In genomic region chr4:4866124-4866832, GRCh38 we compare ENCODE assay signal across 9 cellular contexts. TPM values are rescaled to one million over a fixed set of nuclear protein-coding genes. Genes with fewer than 3 reads are reported as not detected.
DNase-seq lines count a peak whose midpoint lies in the region; ATAC-seq and TF ChIP-seq lines count a peak whose summit lies in the region.
"Had no signal": no experiment of that assay in that cellular context is flagged by ENCODE, and none has a peak within 500 bp of the region (broad histone marks: within the 10 kb centered on the region; RNA-seq: fewer than 3 reads in every experiment).

No MANE protein-coding gene starts in this region.

- H4K8ac ChIP-seq in IMR-90 (ENCODE audit: low read depth in 2 of 2, low read length in 2 of 2): no peak overlapping the region
- no peak overlapping the region for H4K8ac ChIP-seq in neuronal stem cell (ENCODE audit: low read depth, low read length)

- H3K4me3 ChIP-seq in IMR-90 (ENCODE audit: insufficient read depth, low read depth, low read length) (peak overlapping the region; percentile 35), duodenal mucosa (ENCODE audit: low read depth in 1 of 2, low read length in 2 of 2) (peak overlapping the region; percentile 45 to 47), neuronal stem cell (ENCODE audit: low read length in 2 of 2) (peak overlapping the region; percentile 43 to 70), OCI-LY7 (ENCODE audit: low read depth, low read length, poor library complexity, severe bottlenecking) (no peak overlapping the region)

- no peak for TF ChIP-seq POLR2A in IMR-90 (IDR thresholded peaks at IDR 0.05; ENCODE audit: low read depth, low read length)

- dilution Hi-C loops in IMR-90 (cut with HindIII; ENCODE audit: low sequenced_read_pairs, unreplicated experiment): no loop called here

- in situ Hi-C loops in IMR-90 (cut with MboI; ENCODE audit: low sequenced_read_pairs): loop anchor here (5.0 kb wide), 2 partner anchors 194 to 379 kb away; no protein-coding TSS in a partner anchor

- POLR2A ChIA-PET in IMR-90 (lab: Charles Lee; ENCODE audit: unreplicated experiment): no interaction called here
- POLR2A ChIA-PET in OCI-LY7 (lab: Charles Lee): no interaction called here

- WGBS in IMR-90 (ENCODE audit: extremely low coverage in 2 of 2, insufficient read length in 1 of 2), 2 experiments: 7% methylated on average over 11 of the region's 40 CpGs; no CpG with 5 or more reads in 1 of the 2 experiments
- no CpG with 5 or more reads among the region's 40 CpGs for WGBS in neuronal stem cell (ENCODE audit: extremely low coverage in 2 of 2, insufficient read length in 2 of 2, insufficient replicate concordance in 1 of 2), 2 donors

- intact Hi-C loops in IMR-90 (cut with micrococcal nuclease): no loop called here
- intact Hi-C loops in OCI-LY7 (cut with micrococcal nuclease; ENCODE audit: unreplicated experiment): no loop called here

- TF ChIP-seq RAD21 in IMR-90 (IDR thresholded peaks at IDR 0.05; ENCODE audit: low read length): no peak

- H3K4ac ChIP-seq in IMR-90 (ENCODE audit: low read depth, low read length) (no peak overlapping the region), neuronal stem cell (ENCODE audit: low read length) (no peak overlapping the region)

- no peak overlapping the region for H3K14ac ChIP-seq in IMR-90 (replicated peaks; ENCODE audit: low read depth, low read length)
- no peak overlapping the region for H3K14ac ChIP-seq in neuronal stem cell (ENCODE audit: low read length)

- H2AK5ac ChIP-seq in IMR-90 (ENCODE audit: low read depth, low read length): no peak overlapping the region
- no peak overlapping the region for H2AK5ac ChIP-seq in neuronal stem cell (ENCODE audit: low read depth, low read length)

- H2BK20ac ChIP-seq in IMR-90 (ENCODE audit: low read depth, low read length): no peak overlapping the region

- 0 out of 2 replicates have a peak overlapping the region, but pooled peaks have one; percentile 66 for H3K23ac ChIP-seq in IMR-90 (ENCODE audit: low read depth, low read length)
- H3K23ac ChIP-seq in neuronal stem cell (ENCODE audit: low read depth, low read length, poor library complexity): no peak overlapping the region

- H3K9ac ChIP-seq in IMR-90 (ENCODE audit: low read depth, low read length) (no peak overlapping the region), duodenal mucosa (ENCODE audit: low read depth in 1 of 2, low read length in 2 of 2) (no peak overlapping the region), neuronal stem cell (ENCODE audit: low read depth, low read length, poor library complexity) (no peak overlapping the region)

- H3K9me1 ChIP-seq in IMR-90 (ENCODE audit: insufficient read depth, low read length): peaks cover 3% of the 10 kb centered on the region; the same call in 1 of the 2 replicates

- H3K36me3 ChIP-seq in IMR-90 (ENCODE audit: control insufficient read depth, insufficient read depth, low read length) (no peaks in the 10 kb centered on the region), duodenal mucosa (ENCODE audit: control insufficient read depth in 1 of 2, insufficient read depth in 2 of 2, low read length in 2 of 2) (no peaks in the 10 kb centered on the region), neuronal stem cell (replicated peaks in 1 of 2; ENCODE audit: control insufficient read depth in 2 of 2, insufficient read depth in 2 of 2, low read length in 2 of 2) (no peaks in the 10 kb centered on the region), OCI-LY7 (ENCODE audit: insufficient read depth, low read length) (no peaks in the 10 kb centered on the region)

- H3K4me2 ChIP-seq in IMR-90 (ENCODE audit: low read depth, low read length) (peak overlapping the region; percentile 67), neuronal stem cell (ENCODE audit: insufficient read depth, low read length, poor library complexity, severe bottlenecking) (peak overlapping the region; percentile 58), OCI-LY7 (ENCODE audit: low read length) (no peak overlapping the region)

- H3K9me3 ChIP-seq in IMR-90 (ENCODE audit: control insufficient read depth, insufficient read depth, low read length) (peaks cover 3% of the 10 kb centered on the region; the same call in 1 of the 2 replicates), duodenal mucosa (ENCODE audit: control insufficient read depth in 1 of 2, low read length in 2 of 2) (no peaks in the 10 kb centered on the region), neuronal stem cell (replicated peaks in 1 of 2; ENCODE audit: control insufficient read depth in 2 of 2, insufficient read depth in 1 of 2, low read depth in 1 of 2, low read length in 2 of 2) (peaks cover 2 to 15% of the 10 kb centered on the region in 2 donors), OCI-LY7 (ENCODE audit: low read length) (no peaks in the 10 kb centered on the region)

- H3K56ac ChIP-seq in IMR-90 (ENCODE audit: extremely low read depth, insufficient read depth, low read length): no peak overlapping the region

- no peaks in the 10 kb centered on the region for H3K4me1 ChIP-seq in IMR-90 (ENCODE audit: control insufficient read depth, insufficient read depth, low read length)
- H3K4me1 ChIP-seq in duodenal mucosa (ENCODE audit: control insufficient read depth in 1 of 2, insufficient read depth in 2 of 2, low read length in 2 of 2): peaks cover 3 to 9% of the 10 kb centered on the region in 2 donors
- peaks cover 5 to 9% of the 10 kb centered on the region in 2 donors for H3K4me1 ChIP-seq in neuronal stem cell (ENCODE audit: control insufficient read depth in 2 of 2, insufficient read depth in 1 of 2, low read depth in 1 of 2, low read length in 2 of 2)
- no peaks in the 10 kb centered on the region for H3K4me1 ChIP-seq in OCI-LY7 (ENCODE audit: insufficient read depth, low read length, poor library complexity, severe bottlenecking)

- H3K79me1 ChIP-seq in IMR-90 (ENCODE audit: low read depth in 1 of 2, low read length in 2 of 2): peaks cover 0 to 1% of the 10 kb centered on the region in 2 experiments; a peak in 1 of 4 replicates
- H3K79me1 ChIP-seq in neuronal stem cell (ENCODE audit: low read depth, low read length): no peaks in the 10 kb centered on the region

- no peaks in the 10 kb centered on the region for H3K9me2 ChIP-seq in OCI-LY7 (ENCODE audit: insufficient read depth, low read length)

- no peaks in the 10 kb centered on the region for H3K79me2 ChIP-seq in OCI-LY7 (ENCODE audit: insufficient read depth, low read depth, low read length)

- H2BK5ac ChIP-seq in IMR-90 (ENCODE audit: low read depth, low read length, poor library complexity, severe bottlenecking) (no peak overlapping the region), neuronal stem cell (ENCODE audit: low read length) (no peak overlapping the region)

- DNase-seq in COLO668 (lab: John Stamatoyannopoulos, UW; ENCODE audit: unreplicated experiment) (peak; percentile 31), IMR-90 (no peak), neuronal stem cell (ENCODE audit: low spot score) (no peak), OCI-LY7 (ENCODE audit: low spot score) (no peak), NCI-H748 (lab: John Stamatoyannopoulos, UW; ENCODE audit: unreplicated experiment) (no peak)
- DNase-seq: activated CD4-positive, CD25-positive, alpha-beta regulatory T cell had no signal

- CTCF ChIA-PET in IMR-90 (lab: Yijun Ruan, JAX): no interaction called here
- CTCF ChIA-PET in OCI-LY7 (lab: Charles Lee; ENCODE audit: unreplicated experiment): no interaction called here

- H3K27me3 ChIP-seq in IMR-90 (ENCODE audit: control insufficient read depth, insufficient read depth, low read length): peaks cover 71% of the 10 kb centered on the region
- H3K27me3 ChIP-seq in duodenal mucosa (ENCODE audit: control insufficient read depth in 1 of 2, insufficient read depth in 2 of 2, low read length in 2 of 2): peaks cover 92 to 96% of the 10 kb centered on the region in 2 donors
- H3K27me3 ChIP-seq in neuronal stem cell (ENCODE audit: control insufficient read depth in 3 of 3, insufficient read depth in 3 of 3, low read depth in 1 of 3, low read length in 3 of 3): peaks cover 79 to 100% (median 98%) of the 10 kb centered on the region in 3 experiments

- no peak overlapping the region for H4K91ac ChIP-seq in IMR-90 (ENCODE audit: insufficient read depth, low read depth, low read length)
- H4K91ac ChIP-seq in neuronal stem cell (ENCODE audit: low read depth, low read length, poor library complexity): no peak overlapping the region

- H4K5ac ChIP-seq in IMR-90 (ENCODE audit: low read depth, low read length): no peak overlapping the region; the same call in 1 of the 2 replicates

- H2BK15ac ChIP-seq in IMR-90 (ENCODE audit: low read depth, low read length): no peak overlapping the region
- H2BK15ac ChIP-seq in neuronal stem cell (ENCODE audit: low read length): no peak overlapping the region

- ATAC-seq in IMR-90 (ENCODE audit: low read depth) (no peak), HG03196 (IDR thresholded peaks at IDR 0.05; ENCODE audit: unreplicated experiment) (no peak), HG03342 (IDR thresholded peaks at IDR 0.05; ENCODE audit: unreplicated experiment) (no peak)

- H3K27ac ChIP-seq in IMR-90 (ENCODE audit: insufficient read depth, low read length) (no peak overlapping the region), duodenal mucosa (ENCODE audit: low read depth, low read length) (no peak overlapping the region), neuronal stem cell (replicated peaks; ENCODE audit: low read length) (no peak overlapping the region), OCI-LY7 (ENCODE audit: low read depth, low read length, poor library complexity, severe bottlenecking) (no peak overlapping the region)

- TF ChIP-seq CTCF in IMR-90 (conservative IDR thresholded peaks at IDR 0.05; ENCODE audit: low read depth, low read length) (no peak), OCI-LY7 (conservative IDR thresholded peaks at IDR 0.05; ENCODE audit: low read length) (no peak)

- H3K18ac ChIP-seq in IMR-90 (ENCODE audit: low read depth, low read length) (no peak overlapping the region), neuronal stem cell (ENCODE audit: low read length) (peak overlapping the region; percentile 68)

- peaks cover 4% of the 10 kb centered on the region; the same call in 1 of the 2 replicates for H4K20me1 ChIP-seq in IMR-90 (ENCODE audit: insufficient read depth, low read length)
- no peaks in the 10 kb centered on the region for H4K20me1 ChIP-seq in OCI-LY7 (ENCODE audit: insufficient read depth, low read length)

- H2AFZ ChIP-seq in IMR-90 (replicated peaks; ENCODE audit: low read length, poor library complexity) (peak overlapping the region; percentile 80), neuronal stem cell (ENCODE audit: low read length) (peak overlapping the region; percentile 94), OCI-LY7 (ENCODE audit: low read length) (no peak overlapping the region)

- BruUV-seq in IMR-90 (replicated peaks; lab: Mats Ljungman, UMichigan) (no TSS peak), OCI-LY7 (replicated peaks; lab: Mats Ljungman, UMichigan) (no TSS peak)

- no peak overlapping the region for H2BK12ac ChIP-seq in neuronal stem cell (ENCODE audit: low read length)

- H2AK9ac ChIP-seq in IMR-90 (replicated peaks; ENCODE audit: low read depth, low read length, poor library complexity): no peak overlapping the region

- no peak overlapping the region for H2BK120ac ChIP-seq in IMR-90 (ENCODE audit: low read depth, low read length)
- no peak overlapping the region for H2BK120ac ChIP-seq in neuronal stem cell (ENCODE audit: low read depth, low read length)

RNA-seq across cellular contexts. Expression of gene MSX1, which starts 6.8 kb away (rescaled TPM):
- total RNA-seq in IMR-90 (2012; rRNA removed) (1.1 TPM in 2 replicates), OCI-LY7 (2022) (2.0 and 2.1 TPM in 2 replicates)
- 3.9 and 6.0 TPM in 2 replicates for polyA plus RNA-seq in IMR-90 (2012; rRNA removed)
- 4.7 and 6.7 TPM in 2 replicates for polyA plus RNA-seq in IMR-90 (2012; cell fraction: cytosol; rRNA removed)
- polyA plus RNA-seq in IMR-90 (2012; cell fraction: nucleus; rRNA removed; ENCODE audit: low replicate concordance): 2.9 and 5.9 TPM in 2 replicates
- 1.6 TPM for polyA plus RNA-seq in neuronal stem cell (2013, experiment 1 of 2)
- polyA plus RNA-seq in neuronal stem cell (2013, experiment 2 of 2): 1.8 TPM
- total RNA-seq in OCI-LY7 (2014; rRNA removed; shearing (Covaris generic)): 0.16 TPM in 1 of 2 replicates, not detected in the other
